In genomic region chr13:94416454-94417080, GRCh38 we compare ENCODE assay signal across 10 cellular contexts.
DNase-seq lines count a peak whose midpoint lies in the region; ATAC-seq, FAIRE-seq and TF ChIP-seq lines count a peak whose summit lies in the region.
"Had no signal": no experiment of that assay in that cellular context is flagged by ENCODE, and none has a peak within 500 bp of the region (broad histone marks: within the 10 kb centered on the region; RNA-seq: fewer than 3 reads in every experiment).

No MANE protein-coding gene starts in this region.

- 43 to 49% methylated on average over 7 of the region's 7 CpGs for WGBS in pancreas, 2 donors

- H3K4me1 ChIP-seq in pancreas = no peaks in the 10 kb centered on the region

- no peaks in the 10 kb centered on the region for H3K27me3 ChIP-seq in bronchial epithelial cell (ENCODE audit: control insufficient read depth, insufficient read depth, low read length)
- no peaks in the 10 kb centered on the region for H3K27me3 ChIP-seq in pancreas

- ATAC-seq in pancreas (peak in 3 of 4 donors; percentile 38 to 48 (median 46)), GM18868 (IDR thresholded peaks at IDR 0.05; ENCODE audit: unreplicated experiment) (no peak), left ventricle myocardium superior (no peak)

- no peak for FAIRE-seq in bronchial epithelial cell (lab: Jason Lieb, UNC)
- no peak for FAIRE-seq in pancreas (lab: Jason Lieb, UNC)
- FAIRE-seq in HTR-8/SVneo (lab: Jason Lieb, UNC) = no peak
- FAIRE-seq: TTC549 had no signal

- H3K9me3 ChIP-seq in pancreas = no peaks in the 10 kb centered on the region
- H3K9me3 ChIP-seq: neutrophil had no signal

- H3K27ac ChIP-seq in pancreas = no peak overlapping the region
- H3K27ac ChIP-seq: neutrophil had no signal

- H3K36me3 ChIP-seq in bronchial epithelial cell (ENCODE audit: control insufficient read depth, insufficient read depth, low read length) = no peaks in the 10 kb centered on the region
- no peaks in the 10 kb centered on the region for H3K36me3 ChIP-seq in pancreas
- H3K36me3 ChIP-seq: neutrophil had no signal

- no peak overlapping the region for H3K4me3 ChIP-seq in bronchial epithelial cell (ENCODE audit: low read depth, low read length)
- H3K4me3 ChIP-seq in pancreas = no peak overlapping the region

- TF ChIP-seq CTCF in bronchial epithelial cell (IDR thresholded peaks at IDR 0.05; ENCODE audit: insufficient read depth, low read length, severe bottlenecking) (peak; percentile 71), pancreas (IDR thresholded peaks at IDR 0.05) (peak in 2 of 4 donors; percentile 7 to 20)

- DNase-seq in NK-92 treated with Interleukin-12 subunit alpha and Interleukin-12 subunit beta, amount 100 ng/mL, for 24 hours (lab: John Stamatoyannopoulos, UW) = peak; percentile 34
- DNase-seq in NK-92 (lab: John Stamatoyannopoulos, UW; ENCODE audit: unreplicated experiment) (no peak), NCI-H1694 (lab: John Stamatoyannopoulos, UW) (peak; percentile 65), bronchial epithelial cell (ENCODE audit: low read depth) (peak; percentile 29), pancreas (no peak), HTR-8/SVneo (ENCODE audit: insufficient read length, low spot score) (no peak), left ventricle myocardium superior (no peak)

- intact Hi-C loops in pancreas (cut with DNase I) = no loop called here
- intact Hi-C loops in left ventricle myocardium superior (cut with micrococcal nuclease) = no loop called here

Comparison
In these comparisons a context has a peak if more than half of its experiments do, and no peak if none do; other contexts are left out.
1. DNase-seq: peak in NK-92 treated with Interleukin-12 subunit alpha and Interleukin-12 subunit beta, amount 100 ng/mL, for 24 hours (single experiment), NCI-H1694 (single experiment) and bronchial epithelial cell (single experiment); none in NK-92 (single experiment), pancreas (0 of 6), HTR-8/SVneo (single experiment) and left ventricle myocardium superior (single experiment).
2. ATAC-seq: peak in pancreas (3 of 4); none in GM18868 (single experiment) and left ventricle myocardium superior (single experiment).